4 cellular contexts compared by ENCODE assay signal in genomic region chr11:43555811-43556210, GRCh38.
TF ChIP-seq lines count a peak whose summit lies in the region.

No MANE protein-coding gene starts in this region.

TF ChIP-seq in liver, 16 proteins besides CTCF, POLR2A, EP300 and RAD21:
- TF ChIP-seq HNF4G (IDR thresholded peaks at IDR 0.05) = no peak
- no peak for TF ChIP-seq ATF3 (IDR thresholded peaks at IDR 0.05)
- TF ChIP-seq FOXA2 (IDR thresholded peaks at IDR 0.05) = peak; percentile 15
- no peak for TF ChIP-seq YY1 (IDR thresholded peaks at IDR 0.05)
- peak; percentile 44 for TF ChIP-seq SP1 (IDR thresholded peaks at IDR 0.05)
- peak; percentile 50 to 54 for TF ChIP-seq RXRA (IDR thresholded peaks at IDR 0.05)
- TF ChIP-seq EGR1 (IDR thresholded peaks at IDR 0.05; ENCODE audit: low read depth in 2 of 2) = no peak
- TF ChIP-seq MAX (IDR thresholded peaks at IDR 0.05) = no peak
- TF ChIP-seq FOXA1 (IDR thresholded peaks at IDR 0.05) = peak; percentile 28
- peak; percentile 34 to 38 for TF ChIP-seq JUND (IDR thresholded peaks at IDR 0.05)
- TF ChIP-seq HNF4A (conservative IDR thresholded peaks at IDR 0.05) = peak in 1 of 2 donors; percentile 8
- TF ChIP-seq TAF1 (conservative IDR thresholded peaks at IDR 0.05) = no peak

TF ChIP-seq in HepG2, 621 proteins besides CTCF, POLR2A, EP300 and RAD21 (continues in another document):
- no peak for TF ChIP-seq ZNF75D (CRISPR knock-in tag; IDR thresholded peaks at IDR 0.05; ENCODE audit: borderline replicate concordance)
- TF ChIP-seq ZC3H13 (CRISPR knock-in tag; IDR thresholded peaks at IDR 0.05) = no peak
- TF ChIP-seq ZNF281 (CRISPR knock-in tag; IDR thresholded peaks at IDR 0.05; ENCODE audit: borderline replicate concordance) = no peak
- TF ChIP-seq ZNF615 (CRISPR knock-in tag; IDR thresholded peaks at IDR 0.05; ENCODE audit: borderline replicate concordance) = no peak
- no peak for TF ChIP-seq HOXA9 (CRISPR knock-in tag; IDR thresholded peaks at IDR 0.05; ENCODE audit: borderline replicate concordance)
- no peak for TF ChIP-seq ZNF674 (CRISPR knock-in tag; IDR thresholded peaks at IDR 0.05; ENCODE audit: low read depth)
- no peak for TF ChIP-seq ZNF432 (CRISPR knock-in tag; IDR thresholded peaks at IDR 0.05; ENCODE audit: borderline replicate concordance)
- TF ChIP-seq PCBP1 (IDR thresholded peaks at IDR 0.05; ENCODE audit: borderline replicate concordance, low read depth, low read length) = no peak
- no peak for TF ChIP-seq SRSF9 (IDR thresholded peaks at IDR 0.05; ENCODE audit: borderline replicate concordance, insufficient read depth, low read depth, low read length, poor library complexity, severe bottlenecking)
- TF ChIP-seq CERS6 (CRISPR knock-in tag; IDR thresholded peaks at IDR 0.05) = no peak
- no peak for TF ChIP-seq ZFP82 (CRISPR knock-in tag; IDR thresholded peaks at IDR 0.05; ENCODE audit: borderline replicate concordance)
- no peak for TF ChIP-seq ARNT2 (CRISPR knock-in tag; IDR thresholded peaks at IDR 0.05; ENCODE audit: low read depth)
- TF ChIP-seq ATM (IDR thresholded peaks at IDR 0.05; ENCODE audit: borderline replicate concordance) = no peak
- no peak for TF ChIP-seq CSRNP1 (CRISPR knock-in tag; IDR thresholded peaks at IDR 0.05)
- no peak for TF ChIP-seq SMARCE1 (IDR thresholded peaks at IDR 0.05; ENCODE audit: borderline replicate concordance)
- no peak for TF ChIP-seq ZZZ3 (CRISPR knock-in tag; IDR thresholded peaks at IDR 0.05; ENCODE audit: borderline replicate concordance)

TF ChIP-seq in H1, 55 proteins besides CTCF, POLR2A, EP300 and RAD21:
- TF ChIP-seq KDM1A (IDR thresholded peaks at IDR 0.05; ENCODE audit: borderline replicate concordance, low read length) (no peak), SP2 (IDR thresholded peaks at IDR 0.05; ENCODE audit: low read length) (no peak), RNF2 (IDR thresholded peaks at IDR 0.05; ENCODE audit: borderline replicate concordance, low read depth, low read length, missing control alignments, poor library complexity, severe bottlenecking) (no peak), SIN3A (conservative IDR thresholded peaks at IDR 0.05 in 1 of 2, IDR thresholded peaks at IDR 0.05 in 1 of 2; ENCODE audit: low read depth in 1 of 2, low read length in 2 of 2) (no peak)

TF ChIP-seq in GM12891, 5 proteins besides CTCF, POLR2A, EP300 and RAD21:
- TF ChIP-seq PAX5 (IDR thresholded peaks at IDR 0.05; ENCODE audit: insufficient read depth, low read length, severe bottlenecking) (no peak), POU2F2 (IDR thresholded peaks at IDR 0.05; ENCODE audit: low read depth, low read length) (no peak), SPI1 (IDR thresholded peaks at IDR 0.05; ENCODE audit: low read depth, low read length) (no peak)
